ENCODE assay signal across 16 cellular contexts in the genomic region with DNA sequence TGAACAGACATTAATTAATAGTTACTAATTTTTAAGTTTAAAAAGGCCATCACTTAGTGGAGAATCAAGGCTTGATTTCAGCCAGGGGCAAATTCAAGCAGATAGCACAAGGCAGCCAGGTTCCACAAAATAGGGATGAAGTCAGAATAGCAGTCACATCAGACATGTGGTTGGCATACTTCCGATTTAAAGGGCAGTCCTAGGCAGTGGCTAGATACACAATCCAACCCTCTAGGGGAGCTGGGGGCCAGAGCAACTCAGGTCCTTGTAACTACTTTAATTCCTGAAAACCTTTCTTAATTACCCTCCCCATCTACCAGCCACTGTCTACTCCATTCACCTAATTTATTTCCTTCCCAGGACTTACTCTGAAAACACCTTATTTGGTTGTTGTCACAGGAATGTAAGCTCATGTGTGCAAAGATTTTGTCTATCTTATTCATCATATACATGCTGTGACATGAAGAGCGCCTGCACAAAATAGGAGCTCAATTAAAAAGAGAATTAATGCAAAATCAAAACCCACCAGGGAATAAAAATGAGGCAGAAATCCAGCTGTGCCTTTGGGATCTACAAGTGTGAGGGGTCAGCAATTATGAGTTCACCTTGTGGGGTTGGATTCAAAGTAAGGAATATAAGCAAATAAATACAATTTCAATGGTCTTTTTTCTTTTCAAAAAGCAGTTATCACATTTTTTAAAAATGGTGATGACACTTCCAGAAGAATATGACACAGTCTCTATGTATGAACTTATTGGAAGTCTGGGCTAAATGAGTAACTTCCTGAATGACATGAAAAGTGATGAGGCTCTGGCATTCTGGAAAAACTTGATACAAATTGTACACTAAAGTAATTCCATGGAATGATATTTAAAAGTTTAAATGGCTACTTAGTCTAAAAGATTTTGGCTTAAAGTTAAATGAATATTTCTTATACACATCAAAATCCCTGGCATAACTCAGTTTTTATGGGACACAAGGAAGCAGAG. TPM values are rescaled to one million over a fixed set of nuclear protein-coding genes. Genes with fewer than 3 reads are reported as not detected.
DNase-seq lines count a peak whose midpoint lies in the region; ATAC-seq and TF ChIP-seq lines count a peak whose summit lies in the region.
"Had no signal": no experiment of that assay in that cellular context is flagged by ENCODE, and none has a peak within 500 bp of the region (broad histone marks: within the 10 kb centered on the region; RNA-seq: fewer than 3 reads in every experiment).

No MANE protein-coding gene starts in this region.

- peaks cover 21% of the 10 kb centered on the region for H3K4me1 Mint-ChIP-seq in activated naive CD8-positive, alpha-beta T cell treated with anti-CD3 and anti-CD28 coated beads, Interleukin-2, amount 10 ng/mL, durations not matched to agents 7 days and 5 days
- H3K4me1 Mint-ChIP-seq in CD4-positive, alpha-beta T cell (ENCODE audit: low read depth): peaks cover 8% of the 10 kb centered on the region

- H3K27me3 ChIP-seq in DND-41 (ENCODE audit: insufficient read depth, low read length, poor library complexity): no peaks in the 10 kb centered on the region
- no peaks in the 10 kb centered on the region for H3K27me3 ChIP-seq in HUES6 (ENCODE audit: control insufficient read depth, insufficient read depth, low read length)
- H3K27me3 ChIP-seq in CD4-positive, alpha-beta T cell (ENCODE audit: control insufficient read depth, insufficient read depth, low read length): no peaks in the 10 kb centered on the region
- H3K27me3 ChIP-seq: hepatocyte had no signal

- no peak overlapping the region for H3K4me3 ChIP-seq in DND-41 (ENCODE audit: low read depth in 1 of 2, low read length in 2 of 2)
- no peak overlapping the region for H3K4me3 ChIP-seq in HUES6 (ENCODE audit: low read depth, low read length)
- H3K4me3 ChIP-seq: hepatocyte had no signal

- peaks cover 17% of the 10 kb centered on the region for H3K36me3 Mint-ChIP-seq in activated naive CD8-positive, alpha-beta T cell treated with anti-CD3 and anti-CD28 coated beads, Interleukin-2, amount 10 ng/mL, durations not matched to agents 7 days and 5 days
- peaks cover 12% of the 10 kb centered on the region for H3K36me3 Mint-ChIP-seq in CD4-positive, alpha-beta T cell (ENCODE audit: low read depth)

- CTCF ChIA-PET in CD4-positive, alpha-beta T cell (lab: Charles Lee): no interaction called here

- H3K27ac Mint-ChIP-seq in activated naive CD8-positive, alpha-beta T cell treated with anti-CD3 and anti-CD28 coated beads, Interleukin-2, amount 10 ng/mL, durations not matched to agents 7 days and 5 days: no peak overlapping the region
- H3K27ac Mint-ChIP-seq in CD4-positive, alpha-beta T cell: no peak overlapping the region
- H3K27ac Mint-ChIP-seq: brain, endodermal cell had no signal

- no peaks in the 10 kb centered on the region for H3K9me3 Mint-ChIP-seq in activated naive CD8-positive, alpha-beta T cell treated with anti-CD3 and anti-CD28 coated beads, Interleukin-2, amount 10 ng/mL, durations not matched to agents 7 days and 5 days
- no peaks in the 10 kb centered on the region for H3K9me3 Mint-ChIP-seq in CD4-positive, alpha-beta T cell
- H3K9me3 Mint-ChIP-seq: brain, endodermal cell had no signal

- no peak for TF ChIP-seq CTCF in DND-41 (IDR thresholded peaks at IDR 0.05; ENCODE audit: borderline replicate concordance, extremely low read depth, low read length, poor library complexity, severe bottlenecking)
- no peak for TF ChIP-seq CTCF in omental fat pad (IDR thresholded peaks at IDR 0.05)
- TF ChIP-seq CTCF in CD4-positive, alpha-beta T cell (IDR thresholded peaks at IDR 0.05): no peak

- H3K79me2 ChIP-seq in DND-41 (ENCODE audit: insufficient read depth, low read length): no peaks in the 10 kb centered on the region
- H3K79me2 ChIP-seq: hepatocyte had no signal

- intact Hi-C loops in CD4-positive, alpha-beta T cell (cut with DNase I, micrococcal nuclease): no loop called here

- H3K9me3 ChIP-seq in DND-41 (ENCODE audit: insufficient read depth, low read length, severe bottlenecking): no peaks in the 10 kb centered on the region
- H3K9me3 ChIP-seq in HUES6 (ENCODE audit: control insufficient read depth, insufficient read depth, low read depth, low read length): no peaks in the 10 kb centered on the region
- no peaks in the 10 kb centered on the region for H3K9me3 ChIP-seq in CD4-positive, alpha-beta T cell (ENCODE audit: control insufficient read depth, low read length)

- no peak overlapping the region for H3K27ac ChIP-seq in DND-41 (ENCODE audit: low read length)
- 0 out of 2 replicates have a peak overlapping the region, but pooled peaks have one; percentile 7 for H3K27ac ChIP-seq in HUES6 (ENCODE audit: low read depth, low read length)
- no peak overlapping the region for H3K27ac ChIP-seq in CD4-positive, alpha-beta T cell (ENCODE audit: low read depth, low read length)
- H3K27ac ChIP-seq: hepatocyte, WERI-Rb-1 had no signal

- no peaks in the 10 kb centered on the region for H3K27me3 Mint-ChIP-seq in activated naive CD8-positive, alpha-beta T cell treated with anti-CD3 and anti-CD28 coated beads, Interleukin-2, amount 10 ng/mL, durations not matched to agents 7 days and 5 days
- no peaks in the 10 kb centered on the region for H3K27me3 Mint-ChIP-seq in CD4-positive, alpha-beta T cell
- H3K27me3 Mint-ChIP-seq: brain had no signal

- POLR2A ChIA-PET in activated naive CD8-positive, alpha-beta T cell treated with anti-CD3 and anti-CD28 coated beads, Interleukin-2, amount 10 ng/mL, durations not matched to agents 7 days and 5 days (lab: Charles Lee): no interaction called here
- POLR2A ChIA-PET in CD4-positive, alpha-beta T cell (lab: Charles Lee): no interaction called here

- H4K20me1 ChIP-seq in DND-41 (ENCODE audit: insufficient read depth, low read length): no peaks in the 10 kb centered on the region

- no peaks in the 10 kb centered on the region for H3K36me3 ChIP-seq in DND-41 (ENCODE audit: insufficient read depth, low read length)
- H3K36me3 ChIP-seq in HUES6 (ENCODE audit: control insufficient read depth, insufficient read depth, low read length): no peaks in the 10 kb centered on the region
- H3K36me3 ChIP-seq: WERI-Rb-1 had no signal

- H3K9ac ChIP-seq in DND-41 (ENCODE audit: low read depth, low read length) (no peak overlapping the region), HUES6 (ENCODE audit: low read length) (no peak overlapping the region)

- DNase-seq in DND-41 (no peak), kidney tubule cell (ENCODE audit: low spot score) (peak; percentile 76), omental fat pad (ENCODE audit: low spot score) (no peak), NOMO-1 treated with DMSO at 0.1 percent for 48 hours (lab: John Stamatoyannopoulos, UW; ENCODE audit: unreplicated experiment) (no peak), epidermal melanocyte (ENCODE audit: insufficient read length, low spot score) (no peak)
- no peak for DNase-seq in activated naive CD8-positive, alpha-beta T cell treated with anti-CD3 and anti-CD28 coated beads, Interleukin-2, amount 10 ng/mL, durations not matched to agents 7 days and 5 days
- DNase-seq in CD4-positive, alpha-beta T cell: no peak
- DNase-seq: COR-L47, endodermal cell, NCI-H146, NCI-H748 treated with DMSO at 0.1 percent for 48 hours, nucleus accumbens, WERI-Rb-1 had no signal

- ATAC-seq in DND-41 (ENCODE audit: insufficient read depth, low read depth) (peak; percentile 33; the same call in 1 of the 3 replicates), omental fat pad (ENCODE audit: low FRiP score) (no peak)
- ATAC-seq in activated naive CD8-positive, alpha-beta T cell treated with anti-CD3 and anti-CD28 coated beads, Interleukin-2, amount 10 ng/mL, durations not matched to agents 7 days and 5 days (ENCODE audit: low read depth): no peak
- no peak for ATAC-seq in CD4-positive, alpha-beta T cell (ENCODE audit: poor library complexity)

- peak overlapping the region; percentile 6 for H3K4me3 Mint-ChIP-seq in activated naive CD8-positive, alpha-beta T cell treated with anti-CD3 and anti-CD28 coated beads, Interleukin-2, amount 10 ng/mL, durations not matched to agents 7 days and 5 days
- no peak overlapping the region for H3K4me3 Mint-ChIP-seq in CD4-positive, alpha-beta T cell
- H3K4me3 Mint-ChIP-seq: brain, endodermal cell had no signal

- no peak overlapping the region for H2AFZ ChIP-seq in DND-41 (ENCODE audit: low read depth, low read length)
- H2AFZ ChIP-seq: hepatocyte had no signal

- no peak overlapping the region for H3K4me2 ChIP-seq in DND-41 (ENCODE audit: insufficient read depth, low read length)
- H3K4me2 ChIP-seq: hepatocyte had no signal

- H3K4me1 ChIP-seq in DND-41 (ENCODE audit: insufficient read depth, low read length) (no peaks in the 10 kb centered on the region), HUES6 (ENCODE audit: control insufficient read depth, insufficient read depth, low read length) (no peaks in the 10 kb centered on the region; the same call in 1 of the 2 replicates)

RNA-seq across cellular contexts. Expression of gene COPB1, which starts 53.8 kb away (rescaled TPM):
- 10 to 100 TPM; 80.1 to 91.2 TPM for total RNA-seq in activated naive CD8-positive, alpha-beta T cell treated with anti-CD3 and anti-CD28 coated beads, Interleukin-2, amount 10 ng/mL, durations not matched to agents 7 days and 5 days
- total RNA-seq in omental fat pad: 100 to 1,000 TPM; 102 to 126 (median 112) TPM
- total RNA-seq in CD4-positive, alpha-beta T cell: 10 to 100 TPM; 93.1 to 95.9 TPM
